ENCODE assay signal across 1 cellular context in the genomic region with DNA sequence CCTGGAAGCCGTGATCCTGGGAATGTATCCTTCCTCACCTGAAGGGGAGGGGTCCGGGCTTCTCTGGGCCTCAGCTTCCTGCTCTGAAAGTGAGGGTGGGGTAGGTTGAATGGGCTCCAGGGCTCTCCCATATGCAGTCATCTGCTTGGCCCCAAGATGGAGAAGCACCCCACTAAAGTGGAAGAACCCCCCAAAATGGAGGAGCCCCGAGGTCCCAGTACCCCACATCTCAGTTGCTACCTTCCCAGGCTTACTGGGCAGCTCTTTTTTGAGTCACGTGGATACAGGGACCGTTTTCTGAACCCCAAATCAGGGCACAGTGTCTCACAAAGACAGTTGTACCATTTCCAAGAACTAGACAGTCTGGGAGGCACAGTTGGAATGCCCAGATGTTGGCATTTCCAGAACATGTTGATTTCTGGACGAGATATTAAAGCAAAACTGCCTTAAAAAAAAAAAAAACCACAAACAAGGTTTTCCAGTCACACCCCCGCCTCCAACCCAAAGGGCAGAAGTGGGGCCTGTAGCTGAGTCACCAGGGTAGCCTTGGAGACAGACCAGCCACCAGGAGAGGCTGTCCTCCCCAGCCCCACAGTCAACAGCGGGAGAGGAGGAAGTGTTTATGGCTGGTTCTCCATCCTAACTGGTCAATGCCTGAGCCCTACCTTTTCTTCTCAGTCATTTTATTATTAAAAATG.
TF ChIP-seq lines count a peak whose summit lies in the region.

No MANE protein-coding gene starts in this region.

TF ChIP-seq in K562, 482 proteins besides CTCF, POLR2A, EP300 and RAD21 (continued from another document and continues in another):
- TF ChIP-seq, protein P1, sequence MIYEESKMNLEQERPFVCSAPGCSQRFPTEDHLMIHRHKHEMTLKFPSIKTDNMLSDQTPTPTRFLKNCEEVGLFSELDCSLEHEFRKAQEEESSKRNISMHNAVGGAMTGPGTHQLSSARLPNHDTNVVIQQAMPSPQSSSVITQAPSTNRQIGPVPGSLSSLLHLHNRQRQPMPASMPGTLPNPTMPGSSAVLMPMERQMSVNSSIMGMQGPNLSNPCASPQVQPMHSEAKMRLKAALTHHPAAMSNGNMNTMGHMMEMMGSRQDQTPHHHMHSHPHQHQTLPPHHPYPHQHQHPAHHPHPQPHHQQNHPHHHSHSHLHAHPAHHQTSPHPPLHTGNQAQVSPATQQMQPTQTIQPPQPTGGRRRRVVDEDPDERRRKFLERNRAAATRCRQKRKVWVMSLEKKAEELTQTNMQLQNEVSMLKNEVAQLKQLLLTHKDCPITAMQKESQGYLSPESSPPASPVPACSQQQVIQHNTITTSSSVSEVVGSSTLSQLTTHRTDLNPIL (CRISPR knock-in tag; IDR thresholded peaks at IDR 0.05) = no peak
- TF ChIP-seq BRD9 (IDR thresholded peaks at IDR 0.05; ENCODE audit: low read depth, partially characterized antibody) (no peak), NFRKB (IDR thresholded peaks at IDR 0.05; ENCODE audit: low read depth) (0 out of 2 replicates have a peak, but pooled peaks have one; percentile 1), ZNF695 (CRISPR knock-in tag; IDR thresholded peaks at IDR 0.05) (no peak), MCM7 (IDR thresholded peaks at IDR 0.05) (no peak), ZNF408 (CRISPR knock-in tag; IDR thresholded peaks at IDR 0.05; ENCODE audit: low read depth) (no peak), NFE2 (IDR thresholded peaks at IDR 0.05; ENCODE audit: low read depth) (peak; percentile 78), CTBP1 (IDR thresholded peaks at IDR 0.05; ENCODE audit: borderline replicate concordance) (0 out of 2 replicates have a peak, but pooled peaks have one; percentile 27), DNMT1 (IDR thresholded peaks at IDR 0.05) (no peak), DMBX1 (CRISPR knock-in tag; IDR thresholded peaks at IDR 0.05; ENCODE audit: borderline replicate concordance) (no peak), MYC (IDR thresholded peaks at IDR 0.05; ENCODE audit: low read depth, low read length) (no peak), MYC (CRISPR knock-in tag; IDR thresholded peaks at IDR 0.05; ENCODE audit: borderline replicate concordance, low read depth) (no peak), ILF3 (IDR thresholded peaks at IDR 0.05; ENCODE audit: borderline replicate concordance) (no peak), ILK (tag; IDR thresholded peaks at IDR 0.05; ENCODE audit: borderline replicate concordance, low read depth) (no peak), SMARCE1 (IDR thresholded peaks at IDR 0.05) (peak; percentile 32; the same call in 1 of the 2 replicates), HNRNPUL1 (IDR thresholded peaks at IDR 0.05; ENCODE audit: low read length) (no peak), MED1 (CRISPR knock-in tag; IDR thresholded peaks at IDR 0.05; ENCODE audit: borderline replicate concordance) (no peak), CSDE1 (IDR thresholded peaks at IDR 0.05) (no peak), HLTF (IDR thresholded peaks at IDR 0.05) (no peak), FOXK2 (conservative IDR thresholded peaks at IDR 0.05 in 1 of 2, IDR thresholded peaks at IDR 0.05 in 1 of 2; ENCODE audit: low read depth in 2 of 2) (0 out of 4 replicates have a peak, but pooled peaks have one; percentile 33 to 53), POLR2AphosphoS5 (IDR thresholded peaks at IDR 0.05; ENCODE audit: control insufficient read depth, insufficient read depth, low read depth, low read length) (no peak), HOXB6 (CRISPR knock-in tag; IDR thresholded peaks at IDR 0.05; ENCODE audit: borderline replicate concordance) (no peak), TCFL5 (CRISPR knock-in tag; conservative IDR thresholded peaks at IDR 0.05) (no peak)
- TF ChIP-seq, protein P2, sequence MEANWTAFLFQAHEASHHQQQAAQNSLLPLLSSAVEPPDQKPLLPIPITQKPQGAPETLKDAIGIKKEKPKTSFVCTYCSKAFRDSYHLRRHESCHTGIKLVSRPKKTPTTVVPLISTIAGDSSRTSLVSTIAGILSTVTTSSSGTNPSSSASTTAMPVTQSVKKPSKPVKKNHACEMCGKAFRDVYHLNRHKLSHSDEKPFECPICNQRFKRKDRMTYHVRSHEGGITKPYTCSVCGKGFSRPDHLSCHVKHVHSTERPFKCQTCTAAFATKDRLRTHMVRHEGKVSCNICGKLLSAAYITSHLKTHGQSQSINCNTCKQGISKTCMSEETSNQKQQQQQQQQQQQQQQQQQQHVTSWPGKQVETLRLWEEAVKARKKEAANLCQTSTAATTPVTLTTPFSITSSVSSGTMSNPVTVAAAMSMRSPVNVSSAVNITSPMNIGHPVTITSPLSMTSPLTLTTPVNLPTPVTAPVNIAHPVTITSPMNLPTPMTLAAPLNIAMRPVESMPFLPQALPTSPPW (CRISPR knock-in tag; IDR thresholded peaks at IDR 0.05) = peak; percentile 67; the same call in 1 of the 2 replicates
- TF ChIP-seq, protein P3, sequence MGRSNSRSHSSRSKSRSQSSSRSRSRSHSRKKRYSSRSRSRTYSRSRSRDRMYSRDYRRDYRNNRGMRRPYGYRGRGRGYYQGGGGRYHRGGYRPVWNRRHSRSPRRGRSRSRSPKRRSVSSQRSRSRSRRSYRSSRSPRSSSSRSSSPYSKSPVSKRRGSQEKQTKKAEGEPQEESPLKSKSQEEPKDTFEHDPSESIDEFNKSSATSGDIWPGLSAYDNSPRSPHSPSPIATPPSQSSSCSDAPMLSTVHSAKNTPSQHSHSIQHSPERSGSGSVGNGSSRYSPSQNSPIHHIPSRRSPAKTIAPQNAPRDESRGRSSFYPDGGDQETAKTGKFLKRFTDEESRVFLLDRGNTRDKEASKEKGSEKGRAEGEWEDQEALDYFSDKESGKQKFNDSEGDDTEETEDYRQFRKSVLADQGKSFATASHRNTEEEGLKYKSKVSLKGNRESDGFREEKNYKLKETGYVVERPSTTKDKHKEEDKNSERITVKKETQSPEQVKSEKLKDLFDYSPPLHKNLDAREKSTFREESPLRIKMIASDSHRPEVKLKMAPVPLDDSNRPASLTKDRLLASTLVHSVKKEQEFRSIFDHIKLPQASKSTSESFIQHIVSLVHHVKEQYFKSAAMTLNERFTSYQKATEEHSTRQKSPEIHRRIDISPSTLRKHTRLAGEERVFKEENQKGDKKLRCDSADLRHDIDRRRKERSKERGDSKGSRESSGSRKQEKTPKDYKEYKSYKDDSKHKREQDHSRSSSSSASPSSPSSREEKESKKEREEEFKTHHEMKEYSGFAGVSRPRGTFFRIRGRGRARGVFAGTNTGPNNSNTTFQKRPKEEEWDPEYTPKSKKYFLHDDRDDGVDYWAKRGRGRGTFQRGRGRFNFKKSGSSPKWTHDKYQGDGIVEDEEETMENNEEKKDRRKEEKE (IDR thresholded peaks at IDR 0.05; ENCODE audit: borderline replicate concordance in 1 of 2, control insufficient read depth in 1 of 2, low read depth in 2 of 2, low read length in 1 of 2) = no peak
- TF ChIP-seq, protein P4, sequence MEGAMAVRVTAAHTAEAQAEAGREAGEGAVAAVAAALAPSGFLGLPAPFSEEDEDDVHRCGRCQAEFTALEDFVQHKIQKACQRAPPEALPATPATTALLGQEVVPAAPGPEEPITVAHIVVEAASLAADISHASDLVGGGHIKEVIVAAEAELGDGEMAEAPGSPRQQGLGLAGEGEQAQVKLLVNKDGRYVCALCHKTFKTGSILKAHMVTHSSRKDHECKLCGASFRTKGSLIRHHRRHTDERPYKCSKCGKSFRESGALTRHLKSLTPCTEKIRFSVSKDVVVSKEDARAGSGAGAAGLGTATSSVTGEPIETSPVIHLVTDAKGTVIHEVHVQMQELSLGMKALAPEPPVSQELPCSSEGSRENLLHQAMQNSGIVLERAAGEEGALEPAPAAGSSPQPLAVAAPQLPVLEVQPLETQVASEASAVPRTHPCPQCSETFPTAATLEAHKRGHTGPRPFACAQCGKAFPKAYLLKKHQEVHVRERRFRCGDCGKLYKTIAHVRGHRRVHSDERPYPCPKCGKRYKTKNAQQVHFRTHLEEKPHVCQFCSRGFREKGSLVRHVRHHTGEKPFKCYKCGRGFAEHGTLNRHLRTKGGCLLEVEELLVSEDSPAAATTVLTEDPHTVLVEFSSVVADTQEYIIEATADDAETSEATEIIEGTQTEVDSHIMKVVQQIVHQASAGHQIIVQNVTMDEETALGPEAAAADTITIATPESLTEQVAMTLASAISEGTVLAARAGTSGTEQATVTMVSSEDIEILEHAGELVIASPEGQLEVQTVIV (CRISPR knock-in tag; IDR thresholded peaks at IDR 0.05; ENCODE audit: borderline replicate concordance) = no peak
- TF ChIP-seq, protein P5, sequence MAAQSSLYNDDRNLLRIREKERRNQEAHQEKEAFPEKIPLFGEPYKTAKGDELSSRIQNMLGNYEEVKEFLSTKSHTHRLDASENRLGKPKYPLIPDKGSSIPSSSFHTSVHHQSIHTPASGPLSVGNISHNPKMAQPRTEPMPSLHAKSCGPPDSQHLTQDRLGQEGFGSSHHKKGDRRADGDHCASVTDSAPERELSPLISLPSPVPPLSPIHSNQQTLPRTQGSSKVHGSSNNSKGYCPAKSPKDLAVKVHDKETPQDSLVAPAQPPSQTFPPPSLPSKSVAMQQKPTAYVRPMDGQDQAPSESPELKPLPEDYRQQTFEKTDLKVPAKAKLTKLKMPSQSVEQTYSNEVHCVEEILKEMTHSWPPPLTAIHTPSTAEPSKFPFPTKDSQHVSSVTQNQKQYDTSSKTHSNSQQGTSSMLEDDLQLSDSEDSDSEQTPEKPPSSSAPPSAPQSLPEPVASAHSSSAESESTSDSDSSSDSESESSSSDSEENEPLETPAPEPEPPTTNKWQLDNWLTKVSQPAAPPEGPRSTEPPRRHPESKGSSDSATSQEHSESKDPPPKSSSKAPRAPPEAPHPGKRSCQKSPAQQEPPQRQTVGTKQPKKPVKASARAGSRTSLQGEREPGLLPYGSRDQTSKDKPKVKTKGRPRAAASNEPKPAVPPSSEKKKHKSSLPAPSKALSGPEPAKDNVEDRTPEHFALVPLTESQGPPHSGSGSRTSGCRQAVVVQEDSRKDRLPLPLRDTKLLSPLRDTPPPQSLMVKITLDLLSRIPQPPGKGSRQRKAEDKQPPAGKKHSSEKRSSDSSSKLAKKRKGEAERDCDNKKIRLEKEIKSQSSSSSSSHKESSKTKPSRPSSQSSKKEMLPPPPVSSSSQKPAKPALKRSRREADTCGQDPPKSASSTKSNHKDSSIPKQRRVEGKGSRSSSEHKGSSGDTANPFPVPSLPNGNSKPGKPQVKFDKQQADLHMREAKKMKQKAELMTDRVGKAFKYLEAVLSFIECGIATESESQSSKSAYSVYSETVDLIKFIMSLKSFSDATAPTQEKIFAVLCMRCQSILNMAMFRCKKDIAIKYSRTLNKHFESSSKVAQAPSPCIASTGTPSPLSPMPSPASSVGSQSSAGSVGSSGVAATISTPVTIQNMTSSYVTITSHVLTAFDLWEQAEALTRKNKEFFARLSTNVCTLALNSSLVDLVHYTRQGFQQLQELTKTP (IDR thresholded peaks at IDR 0.05; ENCODE audit: low read depth in 1 of 2, partially characterized antibody in 2 of 2) = no peak
- TF ChIP-seq, protein P6, sequence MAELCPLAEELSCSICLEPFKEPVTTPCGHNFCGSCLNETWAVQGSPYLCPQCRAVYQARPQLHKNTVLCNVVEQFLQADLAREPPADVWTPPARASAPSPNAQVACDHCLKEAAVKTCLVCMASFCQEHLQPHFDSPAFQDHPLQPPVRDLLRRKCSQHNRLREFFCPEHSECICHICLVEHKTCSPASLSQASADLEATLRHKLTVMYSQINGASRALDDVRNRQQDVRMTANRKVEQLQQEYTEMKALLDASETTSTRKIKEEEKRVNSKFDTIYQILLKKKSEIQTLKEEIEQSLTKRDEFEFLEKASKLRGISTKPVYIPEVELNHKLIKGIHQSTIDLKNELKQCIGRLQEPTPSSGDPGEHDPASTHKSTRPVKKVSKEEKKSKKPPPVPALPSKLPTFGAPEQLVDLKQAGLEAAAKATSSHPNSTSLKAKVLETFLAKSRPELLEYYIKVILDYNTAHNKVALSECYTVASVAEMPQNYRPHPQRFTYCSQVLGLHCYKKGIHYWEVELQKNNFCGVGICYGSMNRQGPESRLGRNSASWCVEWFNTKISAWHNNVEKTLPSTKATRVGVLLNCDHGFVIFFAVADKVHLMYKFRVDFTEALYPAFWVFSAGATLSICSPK (IDR thresholded peaks at IDR 0.05; ENCODE audit: borderline replicate concordance) = no peak
- TF ChIP-seq, protein P7, sequence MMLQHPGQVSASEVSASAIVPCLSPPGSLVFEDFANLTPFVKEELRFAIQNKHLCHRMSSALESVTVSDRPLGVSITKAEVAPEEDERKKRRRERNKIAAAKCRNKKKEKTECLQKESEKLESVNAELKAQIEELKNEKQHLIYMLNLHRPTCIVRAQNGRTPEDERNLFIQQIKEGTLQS (IDR thresholded peaks at IDR 0.05) = peak; percentile 62; the same call in 1 of the 2 replicates
- TF ChIP-seq, protein P7 (CRISPR knock-in tag; conservative IDR thresholded peaks at IDR 0.05) = no peak
- TF ChIP-seq, protein P8, sequence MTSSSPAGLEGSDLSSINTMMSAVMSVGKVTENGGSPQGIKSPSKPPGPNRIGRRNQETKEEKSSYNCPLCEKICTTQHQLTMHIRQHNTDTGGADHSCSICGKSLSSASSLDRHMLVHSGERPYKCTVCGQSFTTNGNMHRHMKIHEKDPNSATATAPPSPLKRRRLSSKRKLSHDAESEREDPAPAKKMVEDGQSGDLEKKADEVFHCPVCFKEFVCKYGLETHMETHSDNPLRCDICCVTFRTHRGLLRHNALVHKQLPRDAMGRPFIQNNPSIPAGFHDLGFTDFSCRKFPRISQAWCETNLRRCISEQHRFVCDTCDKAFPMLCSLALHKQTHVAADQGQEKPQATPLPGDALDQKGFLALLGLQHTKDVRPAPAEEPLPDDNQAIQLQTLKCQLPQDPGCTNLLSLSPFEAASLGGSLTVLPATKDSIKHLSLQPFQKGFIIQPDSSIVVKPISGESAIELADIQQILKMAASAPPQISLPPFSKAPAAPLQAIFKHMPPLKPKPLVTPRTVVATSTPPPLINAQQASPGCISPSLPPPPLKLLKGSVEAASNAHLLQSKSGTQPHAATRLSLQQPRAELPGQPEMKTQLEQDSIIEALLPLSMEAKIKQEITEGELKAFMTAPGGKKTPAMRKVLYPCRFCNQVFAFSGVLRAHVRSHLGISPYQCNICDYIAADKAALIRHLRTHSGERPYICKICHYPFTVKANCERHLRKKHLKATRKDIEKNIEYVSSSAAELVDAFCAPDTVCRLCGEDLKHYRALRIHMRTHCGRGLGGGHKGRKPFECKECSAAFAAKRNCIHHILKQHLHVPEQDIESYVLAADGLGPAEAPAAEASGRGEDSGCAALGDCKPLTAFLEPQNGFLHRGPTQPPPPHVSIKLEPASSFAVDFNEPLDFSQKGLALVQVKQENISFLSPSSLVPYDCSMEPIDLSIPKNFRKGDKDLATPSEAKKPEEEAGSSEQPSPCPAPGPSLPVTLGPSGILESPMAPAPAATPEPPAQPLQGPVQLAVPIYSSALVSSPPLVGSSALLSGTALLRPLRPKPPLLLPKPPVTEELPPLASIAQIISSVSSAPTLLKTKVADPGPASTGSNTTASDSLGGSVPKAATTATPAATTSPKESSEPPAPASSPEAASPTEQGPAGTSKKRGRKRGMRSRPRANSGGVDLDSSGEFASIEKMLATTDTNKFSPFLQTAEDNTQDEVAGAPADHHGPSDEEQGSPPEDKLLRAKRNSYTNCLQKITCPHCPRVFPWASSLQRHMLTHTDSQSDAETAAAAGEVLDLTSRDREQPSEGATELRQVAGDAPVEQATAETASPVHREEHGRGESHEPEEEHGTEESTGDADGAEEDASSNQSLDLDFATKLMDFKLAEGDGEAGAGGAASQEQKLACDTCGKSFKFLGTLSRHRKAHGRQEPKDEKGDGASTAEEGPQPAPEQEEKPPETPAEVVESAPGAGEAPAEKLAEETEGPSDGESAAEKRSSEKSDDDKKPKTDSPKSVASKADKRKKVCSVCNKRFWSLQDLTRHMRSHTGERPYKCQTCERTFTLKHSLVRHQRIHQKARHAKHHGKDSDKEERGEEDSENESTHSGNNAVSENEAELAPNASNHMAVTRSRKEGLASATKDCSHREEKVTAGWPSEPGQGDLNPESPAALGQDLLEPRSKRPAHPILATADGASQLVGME (CRISPR knock-in tag; IDR thresholded peaks at IDR 0.05) = no peak
